ENCODE assay signal across 8 cellular contexts in the genomic region with DNA sequence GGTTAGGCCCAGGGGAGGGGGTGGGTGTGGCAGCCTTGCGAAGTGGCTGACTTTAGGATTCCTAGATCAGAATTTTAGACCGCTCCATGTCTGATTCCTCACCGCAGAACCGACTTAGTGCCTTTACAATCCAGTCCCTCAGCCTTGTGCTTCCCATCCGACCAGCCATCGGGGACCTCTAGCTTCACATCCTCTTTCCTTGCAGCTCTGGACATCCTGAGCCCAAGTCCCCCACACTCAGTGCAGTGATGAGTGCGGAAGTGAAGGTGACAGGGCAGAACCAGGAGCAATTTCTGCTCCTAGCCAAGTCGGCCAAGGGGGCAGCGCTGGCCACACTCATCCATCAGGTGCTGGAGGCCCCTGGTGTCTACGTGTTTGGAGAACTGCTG. TPM values are rescaled to one million over a fixed set of nuclear protein-coding genes. Genes with fewer than 3 reads are reported as not detected.
A peak's percentile ranks its signal among the peaks of the same experiment; 100 is the strongest.
DNase-seq lines count a peak whose midpoint lies in the region; ATAC-seq and TF ChIP-seq lines count a peak whose summit lies in the region.

No MANE protein-coding gene starts in this region.

- peaks cover 17% of the 10 kb centered on the region for H3K4me1 ChIP-seq in PC-3 (ENCODE audit: insufficient read depth, low read length)

- H3K27me3 ChIP-seq in PC-3 (ENCODE audit: low read length): no peaks in the 10 kb centered on the region

- no peaks in the 10 kb centered on the region for H3F3A ChIP-seq in PC-3 (ENCODE audit: low read length, unreplicated experiment)

- peaks cover 13% of the 10 kb centered on the region for H3K79me2 ChIP-seq in PC-3 (ENCODE audit: low read length)

- peak; percentile 17 for ATAC-seq in HG02970 (IDR thresholded peaks at IDR 0.05; ENCODE audit: low FRiP score, unreplicated experiment)
- peak; percentile 18 for ATAC-seq in PC-3
- ATAC-seq in left lobe of liver: peak; percentile 5
- peak; percentile 49 for ATAC-seq in stimulated activated naive CD8-positive, alpha-beta T cell treated with anti-CD3 and anti-CD28 coated beads, Interleukin-15, amount 100 ng/mL, for 72 hours

- TF ChIP-seq CTCF in PC-3 (conservative IDR thresholded peaks at IDR 0.05; ENCODE audit: low read depth, low read length): no peak
- no peak for TF ChIP-seq CTCF in MCF 10A (IDR thresholded peaks at IDR 0.05; ENCODE audit: unreplicated experiment)

- peak overlapping the region; percentile 98 for H3K4me2 ChIP-seq in PC-3 (ENCODE audit: low read length)

- CTCF ChIA-PET in activated CD4-positive, alpha-beta T cell treated with anti-CD3 and anti-CD28 coated beads, Interleukin-2, amount 10 ng/mL, durations not matched to agents 7 days and 5 days (lab: Charles Lee): interaction anchor here (0.6 to 5.2 kb wide), 19 partner anchors 8 to 384 kb away, joined by 3 to 33 read pairs (median 3); a partner anchor contains a TSS
- CTCF ChIA-PET in PC-3 (lab: Charles Lee): no interaction called here
- CTCF ChIA-PET in MCF 10A (lab: Yijun Ruan, JAX): interaction anchor here (0.6 to 4.5 kb wide), 14 partner anchors 9 to 169 kb away, joined by 3 to 29 read pairs (median 4); a partner anchor contains a TSS

- peak overlapping the region; percentile 64 for H3K27ac ChIP-seq in PC-3 (ENCODE audit: low read length)

- H3K9me2 ChIP-seq in PC-3 (replicated peaks; ENCODE audit: low read length): no peaks in the 10 kb centered on the region

- peaks cover 24% of the 10 kb centered on the region for H3K4me1 Mint-ChIP-seq in activated CD4-positive, alpha-beta T cell treated with anti-CD3 and anti-CD28 coated beads, Interleukin-2, amount 10 ng/mL, durations not matched to agents 7 days and 5 days
- H3K4me1 Mint-ChIP-seq in MCF 10A (ENCODE audit: insufficient read depth, unreplicated experiment): no peaks in the 10 kb centered on the region
- peaks cover 26% of the 10 kb centered on the region for H3K4me1 Mint-ChIP-seq in stimulated activated naive CD8-positive, alpha-beta T cell treated with anti-CD3 and anti-CD28 coated beads, Interleukin-15, amount 100 ng/mL, for 72 hours

- no peaks in the 10 kb centered on the region for H3K27me3 Mint-ChIP-seq in activated CD4-positive, alpha-beta T cell treated with anti-CD3 and anti-CD28 coated beads, Interleukin-2, amount 10 ng/mL, durations not matched to agents 7 days and 5 days
- H3K27me3 Mint-ChIP-seq in MCF 10A (ENCODE audit: insufficient read depth, unreplicated experiment): no peaks in the 10 kb centered on the region
- no peaks in the 10 kb centered on the region for H3K27me3 Mint-ChIP-seq in stimulated activated naive CD8-positive, alpha-beta T cell treated with anti-CD3 and anti-CD28 coated beads, Interleukin-15, amount 100 ng/mL, for 72 hours

- no peaks in the 10 kb centered on the region for H3K9me3 Mint-ChIP-seq in activated CD4-positive, alpha-beta T cell treated with anti-CD3 and anti-CD28 coated beads, Interleukin-2, amount 10 ng/mL, durations not matched to agents 7 days and 5 days
- no peaks in the 10 kb centered on the region for H3K9me3 Mint-ChIP-seq in MCF 10A (ENCODE audit: unreplicated experiment)
- no peaks in the 10 kb centered on the region for H3K9me3 Mint-ChIP-seq in stimulated activated naive CD8-positive, alpha-beta T cell treated with anti-CD3 and anti-CD28 coated beads, Interleukin-15, amount 100 ng/mL, for 72 hours

- H4K20me1 ChIP-seq in PC-3 (ENCODE audit: low read length): no peaks in the 10 kb centered on the region

- H3K9ac ChIP-seq in PC-3 (ENCODE audit: low read length): peak overlapping the region; percentile 88

- H3K4me3 ChIP-seq in PC-3 (ENCODE audit: low read length): peak overlapping the region; percentile 85

- DNase-seq in activated CD4-positive, alpha-beta T cell treated with anti-CD3 and anti-CD28 coated beads, Interleukin-2, amount 10 ng/mL, durations not matched to agents 7 days and 5 days: peak; percentile 42
- DNase-seq in activated CD4-positive, alpha-beta T cell treated with anti-CD3 and anti-CD28 coated beads for 48 hours: no peak
- DNase-seq in PC-3 (peak; percentile 8), MCF 10A (ENCODE audit: unreplicated experiment) (no peak), left lobe of liver (ENCODE audit: low spot score) (no peak)
- DNase-seq in stimulated activated naive CD8-positive, alpha-beta T cell treated with anti-CD3 and anti-CD28 coated beads, Interleukin-15, amount 100 ng/mL, for 72 hours: peak in 1 of 2 donors; percentile 38
- DNase-seq in stimulated activated naive CD4-positive, alpha-beta T cell treated with Interleukin-2 at 50 U/mL for 16 hours (lab: John Stamatoyannopoulos, UW): no peak

- H3K27ac Mint-ChIP-seq in activated CD4-positive, alpha-beta T cell treated with anti-CD3 and anti-CD28 coated beads, Interleukin-2, amount 10 ng/mL, durations not matched to agents 7 days and 5 days: peak overlapping the region; percentile 92
- H3K27ac Mint-ChIP-seq in MCF 10A (ENCODE audit: low read depth, unreplicated experiment): peak overlapping the region; percentile 83
- H3K27ac Mint-ChIP-seq in stimulated activated naive CD8-positive, alpha-beta T cell treated with anti-CD3 and anti-CD28 coated beads, Interleukin-15, amount 100 ng/mL, for 72 hours: peak overlapping the region; percentile 94 to 96

- H3K36me3 Mint-ChIP-seq in activated CD4-positive, alpha-beta T cell treated with anti-CD3 and anti-CD28 coated beads, Interleukin-2, amount 10 ng/mL, durations not matched to agents 7 days and 5 days (ENCODE audit: low read depth): peaks cover 3% of the 10 kb centered on the region
- H3K36me3 Mint-ChIP-seq in MCF 10A (ENCODE audit: insufficient read depth, unreplicated experiment): peaks cover 22% of the 10 kb centered on the region

- H2AFZ ChIP-seq in PC-3 (ENCODE audit: low read length): peak overlapping the region; percentile 64

- POLR2A ChIA-PET in activated CD4-positive, alpha-beta T cell treated with anti-CD3 and anti-CD28 coated beads, Interleukin-2, amount 10 ng/mL, durations not matched to agents 7 days and 5 days (lab: Charles Lee): interaction anchor here (1.0 to 1.3 kb wide), 4 partner anchors 15 to 190 kb away, joined by 3 to 10 read pairs (median 5); a partner anchor contains a TSS
- POLR2A ChIA-PET in PC-3 (lab: Charles Lee; ENCODE audit: unreplicated experiment): interaction anchor here (1.1 kb wide), 1 partner anchor 35 kb away, joined by 13 read pairs; a partner anchor contains a TSS
- POLR2A ChIA-PET in MCF 10A (lab: Yijun Ruan, JAX): interaction anchor here (0.6 to 4.7 kb wide), 27 partner anchors 10 to 267 kb away, joined by 3 to 159 read pairs (median 5); a partner anchor contains a TSS

- peaks cover 8% of the 10 kb centered on the region; the same call in 1 of the 2 replicates for H3K36me3 ChIP-seq in PC-3 (ENCODE audit: low read depth, low read length)

- peak overlapping the region; percentile 89 for H3K4me3 Mint-ChIP-seq in activated CD4-positive, alpha-beta T cell treated with anti-CD3 and anti-CD28 coated beads, Interleukin-2, amount 10 ng/mL, durations not matched to agents 7 days and 5 days
- peak overlapping the region; percentile 70 for H3K4me3 Mint-ChIP-seq in MCF 10A (ENCODE audit: unreplicated experiment)
- H3K4me3 Mint-ChIP-seq in stimulated activated naive CD8-positive, alpha-beta T cell treated with anti-CD3 and anti-CD28 coated beads, Interleukin-15, amount 100 ng/mL, for 72 hours: peak overlapping the region; percentile 88 to 97

- intact Hi-C loops in PC-3 (cut with micrococcal nuclease): loop anchor here (1.0 kb wide), 1 partner anchor 35 kb away; a partner anchor contains a TSS
- intact Hi-C loops in MCF 10A (cut with micrococcal nuclease): no loop called here

- H3K9me3 ChIP-seq in PC-3 (ENCODE audit: low read length): no peaks in the 10 kb centered on the region

- BruUV-seq in PC-3 (replicated peaks; lab: Mats Ljungman, UMichigan) (TSS peak; percentile 73), MCF 10A (replicated peaks; lab: Mats Ljungman, UMichigan) (TSS peak; percentile 77)

RNA-seq across cellular contexts. Expression of a gene that starts 0.6 kb away (rescaled TPM):
- total RNA-seq in activated CD4-positive, alpha-beta T cell treated with anti-CD3 and anti-CD28 coated beads, Interleukin-2, amount 10 ng/mL, durations not matched to agents 7 days and 5 days: 10 to 100 TPM; 29.5 to 36.8 TPM
- 82.3 and 86.9 TPM in 2 replicates for total RNA-seq in PC-3 (2014; rRNA removed)
- 55.5 and 61.3 TPM in 2 replicates for total RNA-seq in MCF 10A (2022)
- 31.1 TPM for total RNA-seq in left lobe of liver

RNA-seq across cellular contexts. Expression of a gene that starts 23.8 kb away (rescaled TPM):
- total RNA-seq in activated CD4-positive, alpha-beta T cell treated with anti-CD3 and anti-CD28 coated beads, Interleukin-2, amount 10 ng/mL, durations not matched to agents 7 days and 5 days: not detected
- total RNA-seq in PC-3 (2014; rRNA removed) (not detected in 2 replicates), MCF 10A (2022) (not detected in 2 replicates), left lobe of liver (not detected)

RNA-seq across cellular contexts. Expression of a gene that starts 28.5 kb away (rescaled TPM):
- total RNA-seq in activated CD4-positive, alpha-beta T cell treated with anti-CD3 and anti-CD28 coated beads, Interleukin-2, amount 10 ng/mL, durations not matched to agents 7 days and 5 days: 10 to 100 TPM; 90.7 to 95.4 TPM
- total RNA-seq in PC-3 (2014; rRNA removed): 222 and 248 TPM in 2 replicates
- total RNA-seq in MCF 10A (2022): 151 and 162 TPM in 2 replicates
- 133 TPM for total RNA-seq in left lobe of liver

RNA-seq across cellular contexts. Expression of a gene that starts 35.2 kb away (rescaled TPM):
- total RNA-seq in activated CD4-positive, alpha-beta T cell treated with anti-CD3 and anti-CD28 coated beads, Interleukin-2, amount 10 ng/mL, durations not matched to agents 7 days and 5 days: 10 to 100 TPM; 90.9 to 95.4 TPM
- total RNA-seq in PC-3 (2014; rRNA removed) (19.6 and 22.3 TPM in 2 replicates), MCF 10A (2022) (62.8 and 70.8 TPM in 2 replicates), left lobe of liver (20.3 TPM)

RNA-seq across cellular contexts. Expression of a gene that starts 41.8 kb away (rescaled TPM):
- total RNA-seq in activated CD4-positive, alpha-beta T cell treated with anti-CD3 and anti-CD28 coated beads, Interleukin-2, amount 10 ng/mL, durations not matched to agents 7 days and 5 days: 10 to 100 TPM; 16.4 to 25.6 TPM
- total RNA-seq in PC-3 (2014; rRNA removed) (46.4 and 84.7 TPM in 2 replicates), MCF 10A (2022) (242 and 284 TPM in 2 replicates), left lobe of liver (406 TPM)

Comparison
In these comparisons a context has a peak if more than half of its experiments do, and no peak if none do; other contexts are left out.
1. DNase-seq: peak in activated CD4-positive, alpha-beta T cell treated with anti-CD3 and anti-CD28 coated beads, Interleukin-2, amount 10 ng/mL, durations not matched to agents 7 days and 5 days (single experiment) and PC-3 (single experiment); none in activated CD4-positive, alpha-beta T cell treated with anti-CD3 and anti-CD28 coated beads for 48 hours (single experiment), MCF 10A (single experiment), left lobe of liver (single experiment) and stimulated activated naive CD4-positive, alpha-beta T cell treated with Interleukin-2 at 50 U/mL for 16 hours (single experiment).
2. Peak in every context shown above with its lines, with median percentiles within 50 percentile points of each other: H3K27ac Mint-ChIP-seq, H3K4me3 Mint-ChIP-seq and ATAC-seq.